19 cellular contexts compared by ENCODE assay signal in the genomic region with DNA sequence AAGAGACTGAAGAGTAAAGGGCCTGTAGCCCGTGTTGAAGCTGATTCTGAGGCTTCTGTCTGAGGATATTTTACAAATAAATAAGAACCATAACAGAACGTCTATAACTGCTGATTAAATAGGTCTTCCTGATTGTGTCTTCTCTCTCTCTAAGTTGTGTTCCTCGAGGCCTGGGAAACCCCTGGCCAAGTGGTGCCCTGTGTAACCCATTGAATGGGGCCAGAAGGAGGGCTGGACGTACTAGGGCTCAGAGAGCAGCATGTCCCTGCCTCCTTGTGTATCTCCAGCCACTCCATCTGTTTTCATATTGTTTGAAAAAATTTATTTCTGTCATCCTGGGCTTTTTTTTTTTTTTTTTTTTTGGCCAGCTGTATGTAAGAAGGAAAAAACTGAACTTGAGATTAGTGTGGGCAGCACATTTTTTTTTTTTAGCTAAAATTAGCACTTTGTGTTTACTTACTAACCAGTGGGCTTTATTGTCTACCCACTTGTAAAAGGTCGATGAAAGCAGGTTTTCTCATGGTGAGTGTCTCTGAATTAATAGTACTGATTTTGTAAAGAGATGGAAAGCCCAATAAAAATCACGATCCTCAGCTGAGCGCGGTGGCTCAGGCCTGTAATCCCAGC. TPM values are rescaled to one million over a fixed set of nuclear protein-coding genes. Genes with fewer than 3 reads are reported as not detected.
DNase-seq lines count a peak whose midpoint lies in the region; ATAC-seq and TF ChIP-seq lines count a peak whose summit lies in the region.
"Had no signal": no experiment of that assay in that cellular context is flagged by ENCODE, and none has a peak within 500 bp of the region (broad histone marks: within the 10 kb centered on the region; RNA-seq: fewer than 3 reads in every experiment).

No MANE protein-coding gene starts in this region.

- DNase-seq in activated naive CD8-positive, alpha-beta T cell treated with anti-CD3 and anti-CD28 coated beads for 36 hours: no peak
- no peak for DNase-seq in activated naive CD8-positive, alpha-beta T cell treated with anti-CD3 and anti-CD28 coated beads, Interleukin-2, amount 50 U/mL, for 24 hours
- DNase-seq in NCI-H2227 treated with DMSO at 0.1 percent for 48 hours (lab: John Stamatoyannopoulos, UW) (peak; percentile 8), GM19240 (ENCODE audit: insufficient read length, low spot score) (no peak), T-helper 9 cell (no peak)
- no peak for DNase-seq in stimulated activated naive B cell treated with anti-CD40 and anti-IgM and Interleukin-4, amounts not matched to agents 10 μg/mL and 1 μg/mL and 100 μg/mL, for 72 hours
- no peak for DNase-seq in activated CD4-positive, alpha-beta T cell treated with anti-CD3 and anti-CD28 coated beads, Interleukin-2, amount 10 ng/mL, durations not matched to agents 7 days and 5 days
- DNase-seq: AML-193; C1 segment of cervical spinal cord; CD8-positive, alpha-beta T cell; DND-41; KBM-7; NCI-H1105; NCI-H2029 treated with DMSO at 0.1 percent for 48 hours; NCI-H524 treated with DMSO at 0.1 percent for 48 hours; Peyer's patch; SJCRH30 had no signal

- no peaks in the 10 kb centered on the region for H3K9me3 Mint-ChIP-seq in activated naive CD8-positive, alpha-beta T cell treated with anti-CD3 and anti-CD28 coated beads for 36 hours
- H3K9me3 Mint-ChIP-seq in activated naive CD8-positive, alpha-beta T cell treated with anti-CD3 and anti-CD28 coated beads, Interleukin-2, amount 50 U/mL, for 24 hours: no peaks in the 10 kb centered on the region
- no peaks in the 10 kb centered on the region for H3K9me3 Mint-ChIP-seq in nephron
- no peaks in the 10 kb centered on the region for H3K9me3 Mint-ChIP-seq in stimulated activated naive B cell treated with anti-CD40 and anti-IgM and Interleukin-4, amounts not matched to agents 10 μg/mL and 1 μg/mL and 100 μg/mL, for 72 hours
- H3K9me3 Mint-ChIP-seq in activated CD4-positive, alpha-beta T cell treated with anti-CD3 and anti-CD28 coated beads, Interleukin-2, amount 10 ng/mL, durations not matched to agents 7 days and 5 days: no peaks in the 10 kb centered on the region
- H3K9me3 Mint-ChIP-seq: CD8-positive, alpha-beta T cell had no signal

- no peak overlapping the region for H3K4me3 Mint-ChIP-seq in activated naive CD8-positive, alpha-beta T cell treated with anti-CD3 and anti-CD28 coated beads for 36 hours
- no peak overlapping the region for H3K4me3 Mint-ChIP-seq in activated naive CD8-positive, alpha-beta T cell treated with anti-CD3 and anti-CD28 coated beads, Interleukin-2, amount 50 U/mL, for 24 hours
- no peak overlapping the region for H3K4me3 Mint-ChIP-seq in nephron
- H3K4me3 Mint-ChIP-seq in stimulated activated naive B cell treated with anti-CD40 and anti-IgM and Interleukin-4, amounts not matched to agents 10 μg/mL and 1 μg/mL and 100 μg/mL, for 72 hours: peak overlapping the region in 1 of 2 donors; percentile 36
- no peak overlapping the region for H3K4me3 Mint-ChIP-seq in activated CD4-positive, alpha-beta T cell treated with anti-CD3 and anti-CD28 coated beads, Interleukin-2, amount 10 ng/mL, durations not matched to agents 7 days and 5 days
- H3K4me3 Mint-ChIP-seq: CD8-positive, alpha-beta T cell had no signal

- H3K4me1 Mint-ChIP-seq in activated naive CD8-positive, alpha-beta T cell treated with anti-CD3 and anti-CD28 coated beads for 36 hours: peaks cover 6% of the 10 kb centered on the region
- H3K4me1 Mint-ChIP-seq in activated naive CD8-positive, alpha-beta T cell treated with anti-CD3 and anti-CD28 coated beads, Interleukin-2, amount 50 U/mL, for 24 hours: no peaks in the 10 kb centered on the region
- no peaks in the 10 kb centered on the region for H3K4me1 Mint-ChIP-seq in nephron
- H3K4me1 Mint-ChIP-seq in stimulated activated naive B cell treated with anti-CD40 and anti-IgM and Interleukin-4, amounts not matched to agents 10 μg/mL and 1 μg/mL and 100 μg/mL, for 72 hours: peaks cover 2 to 9% of the 10 kb centered on the region in 2 donors
- no peaks in the 10 kb centered on the region for H3K4me1 Mint-ChIP-seq in activated CD4-positive, alpha-beta T cell treated with anti-CD3 and anti-CD28 coated beads, Interleukin-2, amount 10 ng/mL, durations not matched to agents 7 days and 5 days

- CTCF ChIA-PET in activated CD4-positive, alpha-beta T cell treated with anti-CD3 and anti-CD28 coated beads, Interleukin-2, amount 10 ng/mL, durations not matched to agents 7 days and 5 days (lab: Charles Lee): interaction anchor here (0.6 to 0.9 kb wide), 4 partner anchors 11 to 306 kb away, joined by 3 to 4 read pairs (median 3); no protein-coding TSS in a partner anchor

- H3K36me3 Mint-ChIP-seq in activated naive CD8-positive, alpha-beta T cell treated with anti-CD3 and anti-CD28 coated beads for 36 hours: peaks cover 5% of the 10 kb centered on the region
- H3K36me3 Mint-ChIP-seq in activated naive CD8-positive, alpha-beta T cell treated with anti-CD3 and anti-CD28 coated beads, Interleukin-2, amount 50 U/mL, for 24 hours (ENCODE audit: low read depth): peaks cover 17% of the 10 kb centered on the region
- H3K36me3 Mint-ChIP-seq in nephron (ENCODE audit: low read depth): peaks cover 45% of the 10 kb centered on the region
- peaks cover 11 to 34% of the 10 kb centered on the region in 2 donors for H3K36me3 Mint-ChIP-seq in stimulated activated naive B cell treated with anti-CD40 and anti-IgM and Interleukin-4, amounts not matched to agents 10 μg/mL and 1 μg/mL and 100 μg/mL, for 72 hours
- H3K36me3 Mint-ChIP-seq in activated CD4-positive, alpha-beta T cell treated with anti-CD3 and anti-CD28 coated beads, Interleukin-2, amount 10 ng/mL, durations not matched to agents 7 days and 5 days (ENCODE audit: low read depth): peaks cover 23% of the 10 kb centered on the region

- no peaks in the 10 kb centered on the region for H3K27me3 Mint-ChIP-seq in activated naive CD8-positive, alpha-beta T cell treated with anti-CD3 and anti-CD28 coated beads for 36 hours
- no peaks in the 10 kb centered on the region for H3K27me3 Mint-ChIP-seq in activated naive CD8-positive, alpha-beta T cell treated with anti-CD3 and anti-CD28 coated beads, Interleukin-2, amount 50 U/mL, for 24 hours
- no peaks in the 10 kb centered on the region for H3K27me3 Mint-ChIP-seq in nephron (ENCODE audit: low read depth)
- no peaks in the 10 kb centered on the region for H3K27me3 Mint-ChIP-seq in stimulated activated naive B cell treated with anti-CD40 and anti-IgM and Interleukin-4, amounts not matched to agents 10 μg/mL and 1 μg/mL and 100 μg/mL, for 72 hours
- H3K27me3 Mint-ChIP-seq in activated CD4-positive, alpha-beta T cell treated with anti-CD3 and anti-CD28 coated beads, Interleukin-2, amount 10 ng/mL, durations not matched to agents 7 days and 5 days: no peaks in the 10 kb centered on the region

- POLR2A ChIA-PET in activated CD4-positive, alpha-beta T cell treated with anti-CD3 and anti-CD28 coated beads, Interleukin-2, amount 10 ng/mL, durations not matched to agents 7 days and 5 days (lab: Charles Lee): no interaction called here

- peak overlapping the region; percentile 56 for H3K27ac Mint-ChIP-seq in activated naive CD8-positive, alpha-beta T cell treated with anti-CD3 and anti-CD28 coated beads for 36 hours
- H3K27ac Mint-ChIP-seq in activated naive CD8-positive, alpha-beta T cell treated with anti-CD3 and anti-CD28 coated beads, Interleukin-2, amount 50 U/mL, for 24 hours: no peak overlapping the region
- H3K27ac Mint-ChIP-seq in nephron: peak overlapping the region in 2 of 3 experiments; percentile 15 to 66
- H3K27ac Mint-ChIP-seq in stimulated activated naive B cell treated with anti-CD40 and anti-IgM and Interleukin-4, amounts not matched to agents 10 μg/mL and 1 μg/mL and 100 μg/mL, for 72 hours: no peak overlapping the region
- no peak overlapping the region for H3K27ac Mint-ChIP-seq in activated CD4-positive, alpha-beta T cell treated with anti-CD3 and anti-CD28 coated beads, Interleukin-2, amount 10 ng/mL, durations not matched to agents 7 days and 5 days
- H3K27ac Mint-ChIP-seq: CD8-positive, alpha-beta T cell had no signal

- no peak for TF ChIP-seq CTCF in nephron (IDR thresholded peaks at IDR 0.05; ENCODE audit: unreplicated experiment in 3 of 3)

- ATAC-seq in activated naive CD8-positive, alpha-beta T cell treated with anti-CD3 and anti-CD28 coated beads, Interleukin-2, amount 50 U/mL, for 24 hours: no peak
- ATAC-seq in stimulated activated naive B cell treated with anti-CD40 and anti-IgM and Interleukin-4, amounts not matched to agents 10 μg/mL and 1 μg/mL and 100 μg/mL, for 72 hours (replicated peaks): peak; percentile 38 to 65
- ATAC-seq: CD8-positive, alpha-beta T cell; HepG2 had no signal

RNA-seq across cellular contexts. Expression of gene DHX30, which starts 10.7 kb away (rescaled TPM):
- total RNA-seq in activated naive CD8-positive, alpha-beta T cell treated with anti-CD3 and anti-CD28 coated beads for 36 hours: 100 to 1,000 TPM; 105 to 110 TPM
- 10 to 100 TPM; 73.2 to 77.8 TPM for total RNA-seq in activated CD4-positive, alpha-beta T cell treated with anti-CD3 and anti-CD28 coated beads, Interleukin-2, amount 10 ng/mL, durations not matched to agents 7 days and 5 days

RNA-seq across cellular contexts. Expression of gene SMARCC1, which starts 32.0 kb away (rescaled TPM):
- 100 to 1,000 TPM; 115 to 117 TPM for total RNA-seq in activated naive CD8-positive, alpha-beta T cell treated with anti-CD3 and anti-CD28 coated beads for 36 hours
- total RNA-seq in activated CD4-positive, alpha-beta T cell treated with anti-CD3 and anti-CD28 coated beads, Interleukin-2, amount 10 ng/mL, durations not matched to agents 7 days and 5 days: 100 to 1,000 TPM in 1 of 2 experiments, 10 to 100 TPM in 1; 96.4 to 109 TPM

Comparison
In these comparisons a context has a peak if more than half of its experiments do, and no peak if none do; other contexts are left out.
1. H3K27ac Mint-ChIP-seq: peak in activated naive CD8-positive, alpha-beta T cell treated with anti-CD3 and anti-CD28 coated beads for 36 hours (single experiment) and nephron (2 of 3); none in activated naive CD8-positive, alpha-beta T cell treated with anti-CD3 and anti-CD28 coated beads, Interleukin-2, amount 50 U/mL, for 24 hours (single experiment), stimulated activated naive B cell treated with anti-CD40 and anti-IgM and Interleukin-4, amounts not matched to agents 10 μg/mL and 1 μg/mL and 100 μg/mL, for 72 hours (single experiment) and activated CD4-positive, alpha-beta T cell treated with anti-CD3 and anti-CD28 coated beads, Interleukin-2, amount 10 ng/mL, durations not matched to agents 7 days and 5 days (single experiment).